In the genomic region with DNA sequence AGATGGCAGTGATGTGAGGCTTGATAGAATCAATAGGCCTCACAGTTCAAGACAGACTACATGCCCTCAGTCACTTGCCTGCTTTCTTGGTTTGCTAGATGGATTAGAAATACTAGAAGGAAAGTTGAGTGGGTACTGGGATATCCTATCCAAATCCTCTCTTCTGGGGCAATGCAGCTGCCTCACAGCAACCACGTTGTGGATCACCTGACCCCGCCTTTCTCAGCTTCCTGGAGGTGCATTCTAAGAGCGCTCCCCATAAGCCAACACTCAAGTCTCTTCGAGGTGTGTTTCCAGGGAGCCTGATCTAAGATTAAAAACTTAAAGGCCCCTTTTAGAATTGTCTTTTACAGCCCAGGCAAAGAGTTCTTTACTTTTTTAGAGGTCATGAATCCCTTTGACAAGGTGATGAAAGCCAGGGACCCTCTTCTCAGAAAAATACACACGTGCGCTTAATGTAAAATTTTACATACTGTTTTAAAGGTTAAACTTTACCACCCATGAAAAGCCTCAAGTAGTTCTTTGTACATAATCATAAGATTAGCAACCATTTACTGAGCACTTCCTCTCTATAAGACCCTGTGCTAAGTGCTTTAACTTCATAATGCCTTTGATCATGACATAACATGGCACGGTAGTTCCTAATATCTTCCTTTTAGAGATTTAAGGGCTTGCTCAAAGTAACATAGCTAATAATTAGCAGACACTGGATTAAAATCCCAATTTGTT, we compare ENCODE assay signal across 8 cellular contexts. TPM values are rescaled to one million over a fixed set of nuclear protein-coding genes. Genes with fewer than 3 reads are reported as not detected.
DNase-seq lines count a peak whose midpoint lies in the region; ATAC-seq and TF ChIP-seq lines count a peak whose summit lies in the region.

No MANE protein-coding gene starts in this region.

- H3K4me1 ChIP-seq in fibroblast of lung (ENCODE audit: control insufficient read depth, extremely low read depth, insufficient read depth, low read length) (peaks cover 11% of the 10 kb centered on the region), sigmoid colon (peaks cover 0 to 33% (median 17%) of the 10 kb centered on the region in 4 donors)

- H3K36me3 ChIP-seq in fibroblast of lung (ENCODE audit: control insufficient read depth, insufficient read depth, low read length) (peaks cover 16% of the 10 kb centered on the region), sigmoid colon (peaks cover 3 to 30% (median 24%) of the 10 kb centered on the region in 4 donors)

- H3K9me3 ChIP-seq in fibroblast of lung (ENCODE audit: control insufficient read depth, insufficient read depth, low read depth, low read length): no peaks in the 10 kb centered on the region
- H3K9me3 ChIP-seq in sigmoid colon: no peaks in the 10 kb centered on the region

- no peaks in the 10 kb centered on the region for H3K27me3 Mint-ChIP-seq in activated CD4-positive, alpha-beta memory T cell treated with anti-CD3 and anti-CD28 coated beads, Interleukin-2, amount 10 ng/mL, durations not matched to agents 7 days and 5 days

- peak overlapping the region; percentile 95 for H3K27ac ChIP-seq in fibroblast of lung (ENCODE audit: insufficient read depth, low read length)
- peak overlapping the region; percentile 80 to 90 (median 86) for H3K27ac ChIP-seq in sigmoid colon
- H3K27ac ChIP-seq in RWPE1: no peak overlapping the region

- peaks cover 51% of the 10 kb centered on the region for H3K36me3 Mint-ChIP-seq in activated CD4-positive, alpha-beta memory T cell treated with anti-CD3 and anti-CD28 coated beads, Interleukin-2, amount 10 ng/mL, durations not matched to agents 7 days and 5 days (ENCODE audit: low read depth)

- peaks cover 6% of the 10 kb centered on the region for H3K9me3 Mint-ChIP-seq in activated CD4-positive, alpha-beta memory T cell treated with anti-CD3 and anti-CD28 coated beads, Interleukin-2, amount 10 ng/mL, durations not matched to agents 7 days and 5 days

- H3K9ac ChIP-seq in fibroblast of lung (ENCODE audit: insufficient read depth, low read length): peak overlapping the region; percentile 5

- H3K4me3 Mint-ChIP-seq in activated CD4-positive, alpha-beta memory T cell treated with anti-CD3 and anti-CD28 coated beads, Interleukin-2, amount 10 ng/mL, durations not matched to agents 7 days and 5 days: peak overlapping the region; percentile 82

- no peak for TF ChIP-seq EP300 in sigmoid colon (IDR thresholded peaks at IDR 0.05)

- H4K20me1 ChIP-seq in fibroblast of lung (ENCODE audit: control insufficient read depth, extremely low read depth, insufficient read depth, low read length): no peaks in the 10 kb centered on the region

- peaks cover 39% of the 10 kb centered on the region for H3K79me2 ChIP-seq in fibroblast of lung (ENCODE audit: control insufficient read depth, insufficient read depth, low read length)

- peak; percentile 5 for ATAC-seq in GM18870 (IDR thresholded peaks at IDR 0.05; ENCODE audit: unreplicated experiment)
- peak; percentile 6 for ATAC-seq in HG03159 (IDR thresholded peaks at IDR 0.05; ENCODE audit: unreplicated experiment)
- no peak for ATAC-seq in GM18517 (IDR thresholded peaks at IDR 0.05; ENCODE audit: unreplicated experiment)

- H2AFZ ChIP-seq in fibroblast of lung (ENCODE audit: low read length): peak overlapping the region; percentile 97

- POLR2A ChIA-PET in activated CD4-positive, alpha-beta memory T cell treated with anti-CD3 and anti-CD28 coated beads, Interleukin-2, amount 10 ng/mL, durations not matched to agents 7 days and 5 days (lab: Charles Lee): interaction anchor here (0.7 to 3.9 kb wide), 13 partner anchors 11 to 589 kb away, joined by 3 to 41 read pairs (median 4); a partner anchor contains a TSS
- POLR2A ChIA-PET in RWPE1 (lab: Yijun Ruan, JAX; ENCODE audit: low non-redundant PET): no interaction called here

- 71 to 74% methylated on average over 7 of the region's 7 CpGs for WGBS in sigmoid colon, 2 donors

- TF ChIP-seq CTCF in fibroblast of lung (conservative IDR thresholded peaks at IDR 0.05 in 1 of 2, IDR thresholded peaks at IDR 0.05 in 1 of 2; ENCODE audit: low read depth in 1 of 2, low read length in 2 of 2) (no peak), sigmoid colon (IDR thresholded peaks at IDR 0.05) (no peak), RWPE1 (conservative IDR thresholded peaks at IDR 0.05; ENCODE audit: low read depth) (no peak)

- H3K27ac Mint-ChIP-seq in activated CD4-positive, alpha-beta memory T cell treated with anti-CD3 and anti-CD28 coated beads, Interleukin-2, amount 10 ng/mL, durations not matched to agents 7 days and 5 days: peak overlapping the region; percentile 87

- no peak for TF ChIP-seq POLR2A in sigmoid colon (IDR thresholded peaks at IDR 0.05)

- CTCF ChIA-PET in activated CD4-positive, alpha-beta memory T cell treated with anti-CD3 and anti-CD28 coated beads, Interleukin-2, amount 10 ng/mL, durations not matched to agents 7 days and 5 days (lab: Charles Lee): interaction anchor here (1.3 to 1.5 kb wide), 2 partner anchors 31 to 600 kb away, joined by 6 to 7 read pairs; a partner anchor contains a TSS
- CTCF ChIA-PET in RWPE1 (lab: Yijun Ruan, JAX): no interaction called here

- H3K4me1 Mint-ChIP-seq in activated CD4-positive, alpha-beta memory T cell treated with anti-CD3 and anti-CD28 coated beads, Interleukin-2, amount 10 ng/mL, durations not matched to agents 7 days and 5 days: peaks cover 51% of the 10 kb centered on the region

- H3K4me2 ChIP-seq in fibroblast of lung (ENCODE audit: extremely low read depth, insufficient read depth, low read length): peak overlapping the region; percentile 86

- peak; percentile 45 for DNase-seq in activated CD4-positive, alpha-beta memory T cell treated with anti-CD3 and anti-CD28 coated beads, Interleukin-2, amount 10 ng/mL, durations not matched to agents 7 days and 5 days
- DNase-seq in fibroblast of lung (ENCODE audit: low read depth in 2 of 2) (no peak), sigmoid colon (no peak), head of caudate nucleus (no peak), RWPE1 (ENCODE audit: low spot score) (no peak)

- H3K27me3 ChIP-seq in fibroblast of lung (ENCODE audit: control insufficient read depth, insufficient read depth, low read length): no peaks in the 10 kb centered on the region
- no peaks in the 10 kb centered on the region for H3K27me3 ChIP-seq in sigmoid colon

- peak overlapping the region; percentile 73 to 100 (median 92) for H3K4me3 ChIP-seq in fibroblast of lung (replicated peaks in 1 of 4; ENCODE audit: control extremely low read depth in 1 of 4, insufficient read depth in 1 of 4, low read depth in 3 of 4, low read length in 4 of 4)
- H3K4me3 ChIP-seq in sigmoid colon: peak overlapping the region; percentile 29 to 83 (median 70)

- intact Hi-C loops in sigmoid colon (cut with DNase I) (loop anchor here (2.0 to 10.0 kb wide), 4 partner anchors 31 to 1575 kb away; a partner anchor contains a TSS), head of caudate nucleus (cut with DNase I) (no loop called here)

RNA-seq across cellular contexts. Expression of a gene that starts 0.8 kb away (rescaled TPM):
- 1,000 to 10,000 TPM; 1,156 to 1,199 TPM for total RNA-seq in activated CD4-positive, alpha-beta memory T cell treated with anti-CD3 and anti-CD28 coated beads, Interleukin-2, amount 10 ng/mL, durations not matched to agents 7 days and 5 days
- total RNA-seq in fibroblast of lung (625 and 867 TPM in 2 replicates), sigmoid colon (1,000 to 10,000 TPM in 3 of 4 donors, 100 to 1,000 TPM in 1; 926 to 1,691 (median 1,619) TPM)
- polyA plus RNA-seq in fibroblast of lung (1,508 and 1,935 TPM in 2 replicates), sigmoid colon (1,000 to 10,000 TPM; 4,246 to 8,352 (median 4,607) TPM)
- 2,031 and 2,402 TPM in 2 replicates for polyA plus RNA-seq in fibroblast of lung (2012)
- polyA minus RNA-seq in fibroblast of lung (ENCODE audit: low replicate concordance): 166 and 178 TPM in 2 replicates

RNA-seq across cellular contexts. Expression of a gene that starts 30.9 kb away (rescaled TPM):
- 10 to 100 TPM; 81.4 to 85.1 TPM for total RNA-seq in activated CD4-positive, alpha-beta memory T cell treated with anti-CD3 and anti-CD28 coated beads, Interleukin-2, amount 10 ng/mL, durations not matched to agents 7 days and 5 days
- total RNA-seq in fibroblast of lung (108 and 171 TPM in 2 replicates), sigmoid colon (10 to 100 TPM; 52.6 to 80.4 (median 75.4) TPM)
- polyA plus RNA-seq in fibroblast of lung (154 and 312 TPM in 2 replicates), sigmoid colon (100 to 1,000 TPM in 1 of 3 donors, 10 to 100 TPM in 2; 79.8 to 142 (median 85.9) TPM)
- polyA plus RNA-seq in fibroblast of lung (2012): 141 and 249 TPM in 2 replicates
- 19.7 and 45.2 TPM in 2 replicates for polyA minus RNA-seq in fibroblast of lung (ENCODE audit: low replicate concordance)
